Comparison of ENCODE assay signal across 2 cellular contexts in the genomic region with DNA sequence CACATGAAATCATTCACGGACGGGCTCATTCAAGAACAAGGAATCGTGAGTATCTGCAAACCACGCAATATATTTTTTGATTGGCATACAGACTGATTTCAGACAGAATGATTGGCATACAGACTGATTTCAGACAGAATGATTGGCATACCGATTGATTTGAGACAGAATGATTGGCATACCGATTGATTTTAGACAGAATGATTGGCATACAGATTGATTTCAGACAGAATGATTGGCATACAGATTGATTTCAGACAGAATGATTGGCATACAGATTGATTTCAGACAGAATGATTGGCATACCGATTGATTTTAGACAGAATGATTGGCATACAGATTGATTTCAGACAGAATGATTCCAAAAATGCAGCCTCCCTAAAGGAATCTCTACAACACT. TPM values are rescaled to one million over a fixed set of nuclear protein-coding genes. Genes with fewer than 3 reads are reported as not detected.
"Had no signal": no experiment of that assay in that cellular context is flagged by ENCODE, and none has a peak within 500 bp of the region (broad histone marks: within the 10 kb centered on the region; RNA-seq: fewer than 3 reads in every experiment).

No MANE protein-coding gene starts in this region.

RNA-seq across cellular contexts. Expression of gene VIPR2, which starts 12.0 kb away (rescaled TPM):
- total RNA-seq: GM23248, HFFc6 had no signal
- polyA plus RNA-seq: GM23248 had no signal
